Comparison of ENCODE assay signal across 8 cellular contexts in genomic region chr19:11242864-11243797, GRCh38. TPM values are rescaled to one million over a fixed set of nuclear protein-coding genes. Genes with fewer than 3 reads are reported as not detected.
DNase-seq lines count a peak whose midpoint lies in the region; ATAC-seq and TF ChIP-seq lines count a peak whose summit lies in the region.

No MANE protein-coding gene starts in this region.

- intact Hi-C loops in Right ventricle myocardium inferior (cut with DNase I): loop anchor here (2.0 kb wide), 1 partner anchor 44 kb away; no protein-coding TSS in a partner anchor
- intact Hi-C loops in posterior vena cava (cut with DNase I): no loop called here

- H3K4me3 ChIP-seq in GM06990 (replicated peaks; ENCODE audit: low read depth, low read length) (no peak overlapping the region), HUES6 (ENCODE audit: low read depth, low read length) (peak overlapping the region; percentile 39)

- CTCF ChIA-PET in activated naive CD4-positive, alpha-beta T cell treated with anti-CD3 and anti-CD28 coated beads, Interleukin-2, amount 10 ng/mL, durations not matched to agents 7 days and 5 days (lab: Charles Lee): interaction anchor here (0.5 to 2.3 kb wide), 7 partner anchors 12 to 306 kb away, joined by 3 to 9 read pairs (median 3); partner anchors contain the start of genes DOCK6 and RAB3D

- H3K27me3 ChIP-seq in GM06990 (replicated peaks; ENCODE audit: control insufficient read depth, insufficient read depth, low read length) (no peaks in the 10 kb centered on the region), HUES6 (ENCODE audit: control insufficient read depth, insufficient read depth, low read length) (no peaks in the 10 kb centered on the region)

- peak; percentile 96 for ATAC-seq in SK-N-SH treated with all-trans-retinoic acid at 6 μM for 48 hours
- peak; percentile 87 for ATAC-seq in Right ventricle myocardium inferior
- no peak for ATAC-seq in HG03354 (IDR thresholded peaks at IDR 0.05; ENCODE audit: poor library complexity, severe bottlenecking, unreplicated experiment)

- TF ChIP-seq CTCF in GM06990 (IDR thresholded peaks at IDR 0.05; ENCODE audit: insufficient read depth, low read length, poor library complexity, severe bottlenecking) (peak; percentile 96), type B pancreatic cell (conservative IDR thresholded peaks at IDR 0.05) (peak; percentile 94)

- H3K9me3 Mint-ChIP-seq in activated naive CD4-positive, alpha-beta T cell treated with anti-CD3 and anti-CD28 coated beads, Interleukin-2, amount 10 ng/mL, durations not matched to agents 7 days and 5 days: peaks cover 8% of the 10 kb centered on the region
- no peaks in the 10 kb centered on the region for H3K9me3 Mint-ChIP-seq in type B pancreatic cell

- no peak overlapping the region for H3K27ac ChIP-seq in HUES6 (ENCODE audit: low read depth, low read length)

- H3K36me3 ChIP-seq in GM06990 (ENCODE audit: control insufficient read depth, insufficient read depth, low read length): no peaks in the 10 kb centered on the region; the same call in 1 of the 2 replicates
- H3K36me3 ChIP-seq in HUES6 (ENCODE audit: control insufficient read depth, insufficient read depth, low read length): peaks cover 56% of the 10 kb centered on the region

- H3K27me3 Mint-ChIP-seq in activated naive CD4-positive, alpha-beta T cell treated with anti-CD3 and anti-CD28 coated beads, Interleukin-2, amount 10 ng/mL, durations not matched to agents 7 days and 5 days: peaks cover 63% of the 10 kb centered on the region
- no peaks in the 10 kb centered on the region for H3K27me3 Mint-ChIP-seq in type B pancreatic cell

- H3K9me3 ChIP-seq in HUES6 (ENCODE audit: control insufficient read depth, insufficient read depth, low read depth, low read length): no peaks in the 10 kb centered on the region

- peaks cover 3% of the 10 kb centered on the region; the same call in 1 of the 2 replicates for H3K4me1 ChIP-seq in HUES6 (ENCODE audit: control insufficient read depth, insufficient read depth, low read length)

- no peak overlapping the region for H3K27ac Mint-ChIP-seq in activated naive CD4-positive, alpha-beta T cell treated with anti-CD3 and anti-CD28 coated beads, Interleukin-2, amount 10 ng/mL, durations not matched to agents 7 days and 5 days
- H3K27ac Mint-ChIP-seq in type B pancreatic cell: peak overlapping the region; percentile 33

- H3K4me1 Mint-ChIP-seq in activated naive CD4-positive, alpha-beta T cell treated with anti-CD3 and anti-CD28 coated beads, Interleukin-2, amount 10 ng/mL, durations not matched to agents 7 days and 5 days: peaks cover 6% of the 10 kb centered on the region
- peaks cover 17% of the 10 kb centered on the region for H3K4me1 Mint-ChIP-seq in type B pancreatic cell (ENCODE audit: unreplicated experiment)

- H3K36me3 Mint-ChIP-seq in activated naive CD4-positive, alpha-beta T cell treated with anti-CD3 and anti-CD28 coated beads, Interleukin-2, amount 10 ng/mL, durations not matched to agents 7 days and 5 days: no peaks in the 10 kb centered on the region
- H3K36me3 Mint-ChIP-seq in type B pancreatic cell: peaks cover 8% of the 10 kb centered on the region

- DNase-seq in GM06990 (ENCODE audit: extremely low read depth, insufficient read length) (peak; percentile 72), Right ventricle myocardium inferior (ENCODE audit: missing footprints) (peak; percentile 97), posterior vena cava (ENCODE audit: low spot score) (peak; percentile 98), type B pancreatic cell (ENCODE audit: extremely low spot score, unreplicated experiment) (peak; percentile 92)
- peak; percentile 88 for DNase-seq in activated naive CD4-positive, alpha-beta T cell treated with anti-CD3 and anti-CD28 coated beads, Interleukin-2, amount 10 ng/mL, durations not matched to agents 7 days and 5 days

- no peak overlapping the region for H3K4me3 Mint-ChIP-seq in activated naive CD4-positive, alpha-beta T cell treated with anti-CD3 and anti-CD28 coated beads, Interleukin-2, amount 10 ng/mL, durations not matched to agents 7 days and 5 days
- peak overlapping the region; percentile 46 for H3K4me3 Mint-ChIP-seq in type B pancreatic cell

- H3K9ac ChIP-seq in HUES6 (ENCODE audit: low read length): no peak overlapping the region

TF ChIP-seq in SK-N-SH treated with all-trans-retinoic acid at 6 μM for 48 hours, 23 proteins besides CTCF, POLR2A, EP300 and RAD21 (continues in another document):
- TF ChIP-seq ZNF70 (CRISPR knock-in tag; IDR thresholded peaks at IDR 0.05) (no peak), ZNF8 (CRISPR knock-in tag; IDR thresholded peaks at IDR 0.05) (no peak), CSDC2 (CRISPR knock-in tag; IDR thresholded peaks at IDR 0.05) (no peak), TSHZ2 (CRISPR knock-in tag; IDR thresholded peaks at IDR 0.05) (no peak), POU6F1 (CRISPR knock-in tag; IDR thresholded peaks at IDR 0.05; ENCODE audit: borderline replicate concordance, low read depth) (no peak), TCF4 (CRISPR knock-in tag; IDR thresholded peaks at IDR 0.05; ENCODE audit: borderline replicate concordance) (no peak), RARB (CRISPR knock-in tag; IDR thresholded peaks at IDR 0.05) (no peak), BACH2 (CRISPR knock-in tag; IDR thresholded peaks at IDR 0.05; ENCODE audit: borderline replicate concordance) (no peak), ZFP30 (CRISPR knock-in tag; IDR thresholded peaks at IDR 0.05) (no peak), ZFP3 (CRISPR knock-in tag; IDR thresholded peaks at IDR 0.05) (no peak), ZC3H10 (CRISPR knock-in tag; IDR thresholded peaks at IDR 0.05) (no peak), PATZ1 (CRISPR knock-in tag; IDR thresholded peaks at IDR 0.05; ENCODE audit: borderline replicate concordance) (no peak), ESRRG (CRISPR knock-in tag; IDR thresholded peaks at IDR 0.05) (no peak), TOX (CRISPR knock-in tag; IDR thresholded peaks at IDR 0.05; ENCODE audit: borderline replicate concordance) (no peak), PPARA (CRISPR knock-in tag; IDR thresholded peaks at IDR 0.05; ENCODE audit: borderline replicate concordance) (no peak)

RNA-seq across cellular contexts. Expression of gene ANGPTL8, which starts 3.7 kb away (rescaled TPM):
- total RNA-seq in Right ventricle myocardium inferior (0.87 TPM), posterior vena cava (under 1 TPM in 1 of 2 donors, not detected in 1; 0.57 TPM), type B pancreatic cell (ENCODE audit: low replicate concordance) (not detected in 2 replicates)

RNA-seq across cellular contexts. Expression of gene DOCK6, which starts 19.2 kb away (rescaled TPM):
- total RNA-seq in Right ventricle myocardium inferior (35.1 TPM), posterior vena cava (10 to 100 TPM; 50.0 to 73.2 TPM), type B pancreatic cell (ENCODE audit: low replicate concordance) (43.6 and 58.9 TPM in 2 replicates)

RNA-seq across cellular contexts. Expression of gene KANK2, which starts 45.8 kb away (rescaled TPM):
- total RNA-seq in Right ventricle myocardium inferior (434 TPM), posterior vena cava (100 to 1,000 TPM; 355 to 482 TPM), type B pancreatic cell (ENCODE audit: low replicate concordance) (17.6 and 55.3 TPM in 2 replicates)

RNA-seq across cellular contexts. Expression of gene TSPAN16, which starts 52.8 kb away (rescaled TPM):
- not detected for total RNA-seq in Right ventricle myocardium inferior
- total RNA-seq in posterior vena cava: not detected
- total RNA-seq in type B pancreatic cell (ENCODE audit: low replicate concordance): not detected in 2 replicates
